8 cellular contexts compared by ENCODE assay signal in the genomic region with DNA sequence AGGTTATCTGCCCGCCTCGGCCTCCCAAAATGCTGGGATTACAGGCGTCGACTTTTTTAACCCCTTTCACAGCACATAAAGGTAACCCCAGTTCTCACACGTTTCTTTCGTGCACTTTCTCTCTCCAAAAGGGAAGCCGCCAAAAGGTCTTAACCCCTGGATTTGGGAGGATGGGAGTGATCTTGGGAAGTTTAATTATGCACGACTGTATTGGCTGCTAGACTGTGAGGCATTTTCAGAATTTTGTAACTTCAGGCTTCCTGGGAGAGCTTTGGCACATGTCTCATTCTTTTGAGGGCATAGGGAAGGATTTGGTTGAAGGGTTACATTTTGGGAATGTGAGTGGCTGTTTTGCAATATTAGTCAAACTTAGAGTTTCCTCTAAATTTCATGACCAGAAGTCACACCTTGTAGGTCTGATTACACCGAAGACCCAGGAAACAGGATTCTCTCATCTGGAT. TPM values are rescaled to one million over a fixed set of nuclear protein-coding genes. Genes with fewer than 3 reads are reported as not detected.
DNase-seq lines count a peak whose midpoint lies in the region; ATAC-seq, FAIRE-seq and TF ChIP-seq lines count a peak whose summit lies in the region.

No MANE protein-coding gene starts in this region.

- CTCF ChIA-PET in naive thymus-derived CD4-positive, alpha-beta T cell (lab: Charles Lee), result interaction anchor here (0.7 to 8.1 kb wide), 8 partner anchors 31 to 1664 kb away, joined by 3 to 193 read pairs (median 6); partner anchors contain the start of genes COQ10A, ESYT1, PA2G4 and RNF41

- intact Hi-C loops in naive thymus-derived CD4-positive, alpha-beta T cell (cut with micrococcal nuclease), result loop anchor here in 1 of 2 donors (1.0 to 10.0 kb wide), 4 partner anchors 257 to 384 kb away; partner anchors contain the start of genes ORMDL2, SARNP, SPRYD4 and TIMELESS

- H3K4me1 Mint-ChIP-seq in naive thymus-derived CD4-positive, alpha-beta T cell, result peaks cover 36 to 51% (median 46%) of the 10 kb centered on the region in 7 donors

- TF ChIP-seq EP300 in Ishikawa (IDR thresholded peaks at IDR 0.05; ENCODE audit: borderline replicate concordance), result no peak

- peaks cover 0 to 4% (median 0%) of the 10 kb centered on the region in 5 donors for H3K27me3 Mint-ChIP-seq in naive thymus-derived CD4-positive, alpha-beta T cell

- POLR2A ChIA-PET in naive thymus-derived CD4-positive, alpha-beta T cell (lab: Charles Lee), result interaction anchor here (0.7 to 12.4 kb wide), 10 partner anchors 31 to 277 kb away, joined by 3 to 192 read pairs (median 8); partner anchors contain the start of genes ANKRD52, ESYT1, MYL6 and PYM1

- no peaks in the 10 kb centered on the region for H3K9me3 ChIP-seq in BE2C
- H3K9me3 ChIP-seq in naive thymus-derived CD4-positive, alpha-beta T cell (ENCODE audit: control insufficient read depth in 2 of 3, low read length in 3 of 3), result no peaks in the 10 kb centered on the region

- H3K27me3 ChIP-seq in BE2C, result no peaks in the 10 kb centered on the region
- no peaks in the 10 kb centered on the region for H3K27me3 ChIP-seq in naive thymus-derived CD4-positive, alpha-beta T cell (ENCODE audit: control insufficient read depth in 2 of 2, insufficient read depth in 2 of 2, low read length in 2 of 2)

- H3K27ac ChIP-seq in naive thymus-derived CD4-positive, alpha-beta T cell (ENCODE audit: low read depth, low read length), result peak overlapping the region; percentile 92

- TF ChIP-seq CTCF in BE2C (IDR thresholded peaks at IDR 0.05; ENCODE audit: low read depth, low read length), result no peak

- peaks cover 0 to 8% (median 0%) of the 10 kb centered on the region in 11 donors for H3K9me3 Mint-ChIP-seq in naive thymus-derived CD4-positive, alpha-beta T cell

- H3K4me1 ChIP-seq in BE2C, result no peaks in the 10 kb centered on the region
- peaks cover 9 to 19% of the 10 kb centered on the region in 2 donors for H3K4me1 ChIP-seq in naive thymus-derived CD4-positive, alpha-beta T cell (ENCODE audit: control insufficient read depth in 2 of 2, insufficient read depth in 2 of 2, low read length in 2 of 2)

- no peak for TF ChIP-seq RAD21 in Ishikawa (IDR thresholded peaks at IDR 0.05; ENCODE audit: low read depth)

- no peak for ATAC-seq in naive thymus-derived CD4-positive, alpha-beta T cell
- ATAC-seq in GM18520 (IDR thresholded peaks at IDR 0.05; ENCODE audit: unreplicated experiment), result no peak
- no peak for ATAC-seq in GM21515 (IDR thresholded peaks at IDR 0.05; ENCODE audit: unreplicated experiment)

- peak overlapping the region; percentile 76 to 98 (median 95) for H3K4me3 Mint-ChIP-seq in naive thymus-derived CD4-positive, alpha-beta T cell

- H3K4me3 ChIP-seq in BE2C (ENCODE audit: low read depth, low read length), result peak overlapping the region; percentile 92
- peak overlapping the region; percentile 91 for H3K4me3 ChIP-seq in naive thymus-derived CD4-positive, alpha-beta T cell (ENCODE audit: low read length)

- peak overlapping the region; percentile 93 to 99 (median 98) for H3K27ac Mint-ChIP-seq in naive thymus-derived CD4-positive, alpha-beta T cell

- no peak for FAIRE-seq in frontal cortex (lab: Jason Lieb, UNC)

- peaks cover 7% of the 10 kb centered on the region for H3K36me3 ChIP-seq in BE2C
- H3K36me3 ChIP-seq in naive thymus-derived CD4-positive, alpha-beta T cell (ENCODE audit: control insufficient read depth in 2 of 3, insufficient read depth in 3 of 3, low read length in 3 of 3), result peaks cover 0 to 9% (median 3%) of the 10 kb centered on the region in 3 experiments

- peaks cover 0 to 9% (median 0%) of the 10 kb centered on the region in 5 donors for H3K36me3 Mint-ChIP-seq in naive thymus-derived CD4-positive, alpha-beta T cell

- DNase-seq in BE2C (no peak), cerebellar cortex (ENCODE audit: low spot score) (peak; percentile 28), frontal cortex (ENCODE audit: low spot score in 2 of 2) (no peak)
- no peak for DNase-seq in naive thymus-derived CD4-positive, alpha-beta T cell
- no peak for DNase-seq in stimulated activated naive CD4-positive, alpha-beta T cell treated with Interleukin-2 at 50 U/mL for 16 hours (lab: John Stamatoyannopoulos, UW)

TF ChIP-seq in Ishikawa, 13 proteins besides CTCF, POLR2A, EP300 and RAD21:
- TF ChIP-seq NFIC (IDR thresholded peaks at IDR 0.05) (no peak), EGR1 (IDR thresholded peaks at IDR 0.05) (no peak), FOXM1 (IDR thresholded peaks at IDR 0.05; ENCODE audit: borderline replicate concordance, low read depth) (no peak), CEBPB (IDR thresholded peaks at IDR 0.05) (no peak), CREB1 (IDR thresholded peaks at IDR 0.05; ENCODE audit: low read depth) (no peak), YY1 (IDR thresholded peaks at IDR 0.05; ENCODE audit: low read depth) (no peak), TAF1 (IDR thresholded peaks at IDR 0.05; ENCODE audit: low read depth) (no peak)
- TF ChIP-seq, protein P1, sequence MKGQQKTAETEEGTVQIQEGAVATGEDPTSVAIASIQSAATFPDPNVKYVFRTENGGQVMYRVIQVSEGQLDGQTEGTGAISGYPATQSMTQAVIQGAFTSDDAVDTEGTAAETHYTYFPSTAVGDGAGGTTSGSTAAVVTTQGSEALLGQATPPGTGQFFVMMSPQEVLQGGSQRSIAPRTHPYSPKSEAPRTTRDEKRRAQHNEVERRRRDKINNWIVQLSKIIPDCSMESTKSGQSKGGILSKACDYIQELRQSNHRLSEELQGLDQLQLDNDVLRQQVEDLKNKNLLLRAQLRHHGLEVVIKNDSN (IDR thresholded peaks at IDR 0.05), result no peak
- TF ChIP-seq, protein P2, sequence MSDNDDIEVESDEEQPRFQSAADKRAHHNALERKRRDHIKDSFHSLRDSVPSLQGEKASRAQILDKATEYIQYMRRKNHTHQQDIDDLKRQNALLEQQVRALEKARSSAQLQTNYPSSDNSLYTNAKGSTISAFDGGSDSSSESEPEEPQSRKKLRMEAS (IDR thresholded peaks at IDR 0.05), result peak; percentile 38

RNA-seq across cellular contexts. Expression of gene SMARCC2, which starts 1.4 kb away (rescaled TPM):
- 57.8 TPM for polyA plus RNA-seq in BE2C (2012; ENCODE audit: insufficient read depth, insufficient read length, low read depth)
- total RNA-seq in naive thymus-derived CD4-positive, alpha-beta T cell, result 100 to 1,000 TPM; 118 to 187 (median 149) TPM
- 10 to 100 TPM; 64.6 to 88.9 TPM for polyA plus RNA-seq in naive thymus-derived CD4-positive, alpha-beta T cell
- total RNA-seq in frontal cortex, result 93.3 TPM

RNA-seq across cellular contexts. Expression of gene RNF41, which starts 31.0 kb away (rescaled TPM):
- 82.7 TPM for polyA plus RNA-seq in BE2C (2012; ENCODE audit: insufficient read depth, insufficient read length, low read depth)
- 10 to 100 TPM; 31.4 to 44.9 (median 43.1) TPM for total RNA-seq in naive thymus-derived CD4-positive, alpha-beta T cell
- polyA plus RNA-seq in naive thymus-derived CD4-positive, alpha-beta T cell, result 10 to 100 TPM; 29.4 to 45.8 TPM
- 53.0 TPM for total RNA-seq in frontal cortex

RNA-seq across cellular contexts. Expression of gene MYL6, which starts 32.6 kb away (rescaled TPM):
- 1,641 TPM for polyA plus RNA-seq in BE2C (2012; ENCODE audit: insufficient read depth, insufficient read length, low read depth)
- total RNA-seq in naive thymus-derived CD4-positive, alpha-beta T cell, result 1,000 to 10,000 TPM in 1 of 5 experiments, 100 to 1,000 TPM in 4; 428 to 1,509 (median 467) TPM
- 1,000 to 10,000 TPM; 1,845 to 2,144 TPM for polyA plus RNA-seq in naive thymus-derived CD4-positive, alpha-beta T cell
- 511 TPM for total RNA-seq in frontal cortex

RNA-seq across cellular contexts. Expression of gene NABP2, which starts 33.4 kb away (rescaled TPM):
- polyA plus RNA-seq in BE2C (2012; ENCODE audit: insufficient read depth, insufficient read length, low read depth), result 147 TPM
- total RNA-seq in naive thymus-derived CD4-positive, alpha-beta T cell, result 10 to 100 TPM in 3 of 5 experiments, 1 to 10 TPM in 2; 9.2 to 61.2 (median 11.8) TPM
- 1 to 10 TPM; 1.0 to 1.6 TPM for polyA plus RNA-seq in naive thymus-derived CD4-positive, alpha-beta T cell
- 26.9 TPM for total RNA-seq in frontal cortex

RNA-seq across cellular contexts. Expression of gene MYL6B, which starts 38.3 kb away (rescaled TPM):
- polyA plus RNA-seq in BE2C (2012; ENCODE audit: insufficient read depth, insufficient read length, low read depth), result 334 TPM
- 10 to 100 TPM in 2 of 5 experiments, 1 to 10 TPM in 3; 3.7 to 60.3 (median 8.9) TPM for total RNA-seq in naive thymus-derived CD4-positive, alpha-beta T cell
- 1 to 10 TPM; 5.6 to 6.7 TPM for polyA plus RNA-seq in naive thymus-derived CD4-positive, alpha-beta T cell
- 123 TPM for total RNA-seq in frontal cortex
